Comparison of ENCODE assay signal across 30 cellular contexts in the genomic region with DNA sequence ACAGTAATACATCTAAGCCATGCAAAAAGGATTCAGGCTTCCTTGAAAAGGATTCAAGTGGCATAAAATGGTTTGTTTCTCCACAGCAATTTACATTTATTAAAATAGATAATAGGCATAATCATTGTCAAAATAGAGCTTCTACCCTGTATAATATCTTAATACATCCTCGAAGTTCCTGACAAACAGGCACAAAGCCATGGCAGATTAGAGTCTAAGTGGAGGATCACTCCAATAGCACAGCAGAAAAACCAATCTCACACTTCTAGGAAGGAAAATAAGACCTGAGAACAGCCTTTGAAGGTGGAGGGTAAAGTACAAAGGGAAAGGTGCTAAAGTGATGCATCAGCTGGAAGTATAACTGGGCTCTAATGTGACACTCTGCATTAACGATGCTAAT. TPM values are rescaled to one million over a fixed set of nuclear protein-coding genes. Genes with fewer than 3 reads are reported as not detected.
"Had no signal": no experiment of that assay in that cellular context is flagged by ENCODE, and none has a peak within 500 bp of the region (broad histone marks: within the 10 kb centered on the region; RNA-seq: fewer than 3 reads in every experiment).

No MANE protein-coding gene starts in this region.

- H3K9me3 Mint-ChIP-seq: immature natural killer cell; mesothelial cell of epicardium; natural killer cell; neural crest cell; stimulated activated effector memory CD8-positive, alpha-beta T cell treated with anti-CD3 and anti-CD28 coated beads, Interleukin-12 subunit alpha, Interleukin-12 subunit beta, amount 100 ng/mL, for 72 hours; stimulated activated naive CD8-positive, alpha-beta T cell treated with anti-CD3 and anti-CD28 coated beads, Interleukin-15, amount 100 ng/mL, for 72 hours had no signal

- H3K4me3 Mint-ChIP-seq: immature natural killer cell; mesothelial cell of epicardium; naive B cell; natural killer cell; neural crest cell; stimulated activated effector memory CD8-positive, alpha-beta T cell treated with anti-CD3 and anti-CD28 coated beads, Interleukin-12 subunit alpha, Interleukin-12 subunit beta, amount 100 ng/mL, for 72 hours; stimulated activated naive CD8-positive, alpha-beta T cell treated with anti-CD3 and anti-CD28 coated beads, Interleukin-15, amount 100 ng/mL, for 72 hours had no signal

- H3K4me3 ChIP-seq: left ventricle myocardium inferior, lung, pancreas, prostate gland, skin epidermis, spleen, testis, thyroid gland, transverse colon, upper lobe of left lung, vagina had no signal

- H3K27me3 Mint-ChIP-seq: stimulated activated naive CD8-positive, alpha-beta T cell treated with anti-CD3 and anti-CD28 coated beads, Interleukin-15, amount 100 ng/mL, for 72 hours had no signal

- H3K4me1 Mint-ChIP-seq: naive B cell; stimulated activated naive CD8-positive, alpha-beta T cell treated with anti-CD3 and anti-CD28 coated beads, Interleukin-15, amount 100 ng/mL, for 72 hours had no signal

- H3K27ac Mint-ChIP-seq: immature natural killer cell; mesothelial cell of epicardium; naive B cell; natural killer cell; stimulated activated effector memory CD8-positive, alpha-beta T cell treated with anti-CD3 and anti-CD28 coated beads, Interleukin-12 subunit alpha, Interleukin-12 subunit beta, amount 100 ng/mL, for 72 hours; stimulated activated naive CD8-positive, alpha-beta T cell treated with anti-CD3 and anti-CD28 coated beads, Interleukin-15, amount 100 ng/mL, for 72 hours had no signal

- H3K36me3 Mint-ChIP-seq: mesothelial cell of epicardium; naive B cell; natural killer cell; stimulated activated effector memory CD8-positive, alpha-beta T cell treated with anti-CD3 and anti-CD28 coated beads, Interleukin-12 subunit alpha, Interleukin-12 subunit beta, amount 100 ng/mL, for 72 hours had no signal

- H3K27me3 ChIP-seq: pancreas, spleen, testis, thyroid gland, transverse colon, upper lobe of left lung, vagina had no signal

- H3K9me3 ChIP-seq: left ventricle myocardium inferior, pancreas, prostate gland, spleen, testis, thyroid gland, transverse colon, upper lobe of left lung, vagina had no signal

- H3K4me1 ChIP-seq: left ventricle myocardium inferior, prostate gland, spleen, testis, thyroid gland, transverse colon, upper lobe of left lung, vagina had no signal

- ATAC-seq: left colon; natural killer cell; pancreas; right cardiac atrium; sciatic nerve; stimulated activated effector memory CD8-positive, alpha-beta T cell treated with anti-CD3 and anti-CD28 coated beads, Interleukin-12 subunit alpha, Interleukin-12 subunit beta, amount 100 ng/mL, for 72 hours; stimulated activated naive CD8-positive, alpha-beta T cell treated with anti-CD3 and anti-CD28 coated beads, Interleukin-15, amount 100 ng/mL, for 72 hours had no signal

- DNase-seq: hippocampal formation; immature natural killer cell; kidney; left colon; left ventricle myocardium inferior; mesendoderm; naive B cell; natural killer cell; nucleus accumbens; pancreas; posterior cingulate gyrus; retina; right cardiac atrium; spleen; stimulated activated CD4-positive, alpha-beta T cell treated with anti-CD3 and anti-CD28 coated beads, Interleukin-4, amount 100 ng/mL, for 24 hours; stimulated activated naive CD4-positive, alpha-beta T cell treated with Interleukin-2 at 50 U/mL for 16 hours; stimulated activated naive CD8-positive, alpha-beta T cell treated with anti-CD3 and anti-CD28 coated beads, Interleukin-15, amount 100 ng/mL, for 72 hours; testis; thyroid gland; transverse colon; upper lobe of left lung had no signal

- H3K27ac ChIP-seq: left ventricle myocardium inferior, pancreas, prostate gland, skin epidermis, spleen, testis, thyroid gland, transverse colon, upper lobe of left lung, vagina had no signal

- H3K36me3 ChIP-seq: left ventricle myocardium inferior, pancreas, prostate gland, spleen, thyroid gland, transverse colon, upper lobe of left lung, vagina had no signal

RNA-seq across cellular contexts. Expression of gene PPP2R2B, which starts 28.9 kb away (rescaled TPM):
- total RNA-seq: osteoblast had no signal
